In the genomic region with DNA sequence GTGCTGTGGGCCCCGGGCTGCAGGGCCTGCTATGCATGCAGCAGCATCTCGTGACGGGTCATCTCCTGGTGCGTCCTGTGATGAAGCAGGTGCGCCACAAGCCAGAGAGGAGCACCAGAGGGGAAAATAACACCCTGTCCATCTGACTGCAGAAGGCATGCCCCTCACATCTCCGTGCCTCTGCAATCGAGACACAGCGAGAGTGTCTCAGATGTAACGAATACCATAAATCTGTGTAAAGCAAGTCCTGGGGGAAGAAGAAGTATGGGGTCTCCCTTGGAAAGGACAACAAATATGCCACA, we compare ENCODE assay signal across 10 cellular contexts.
A peak's percentile ranks its signal among the peaks of the same experiment; 100 is the strongest.
DNase-seq lines count a peak whose midpoint lies in the region; ATAC-seq, FAIRE-seq and TF ChIP-seq lines count a peak whose summit lies in the region.
"Had no signal": no experiment of that assay in that cellular context is flagged by ENCODE, and none has a peak within 500 bp of the region (broad histone marks: within the 10 kb centered on the region; RNA-seq: fewer than 3 reads in every experiment).

No MANE protein-coding gene starts in this region.

- H3K9me3 Mint-ChIP-seq in HFFc6, result 0 out of 2 replicates have a peak, but pooled peaks cover 4% of the 10 kb centered on the region
- no peaks in the 10 kb centered on the region for H3K9me3 Mint-ChIP-seq in natural killer cell treated with Interleukin-12 subunit alpha and Interleukin-12 subunit beta and Interleukin-15 and Interleukin-18, amount 100 ng/mL, for 72 hours

- no peak for TF ChIP-seq CTCF in C4-2B (conservative IDR thresholded peaks at IDR 0.05)
- TF ChIP-seq CTCF in HFFc6 (IDR thresholded peaks at IDR 0.05), result no peak
- no peak for TF ChIP-seq CTCF in brain microvascular endothelial cell (IDR thresholded peaks at IDR 0.05; ENCODE audit: low read depth, low read length, missing control alignments)

- no peak for DNase-seq in HFFc6
- DNase-seq in brain microvascular endothelial cell, result no peak
- DNase-seq in natural killer cell treated with Interleukin-12 subunit alpha and Interleukin-12 subunit beta and Interleukin-15 and Interleukin-18, amount 100 ng/mL, for 72 hours (ENCODE audit: low spot score), result no peak
- DNase-seq in H54 (ENCODE audit: insufficient read length, low spot score), result no peak
- DNase-seq in DMS114 treated with DMSO at 0.1 percent for 48 hours (lab: John Stamatoyannopoulos, UW; ENCODE audit: unreplicated experiment), result no peak
- no peak for DNase-seq in NCI-H82 treated with DMSO at 0.1 percent for 48 hours (lab: John Stamatoyannopoulos, UW; ENCODE audit: unreplicated experiment)

- FAIRE-seq in H54 (lab: Jason Lieb, UNC), result no peak
- FAIRE-seq: G401.6 had no signal

- no peaks in the 10 kb centered on the region for H3K36me3 ChIP-seq in brain microvascular endothelial cell (replicated peaks)
- H3K36me3 ChIP-seq: cardiac muscle cell had no signal

- in situ Hi-C loops in brain microvascular endothelial cell (cut with HindIII; ENCODE audit: low pct_ligation_motif_present, low sequenced_read_pairs), result no loop called here

- no peak for ATAC-seq in natural killer cell treated with Interleukin-12 subunit alpha and Interleukin-12 subunit beta and Interleukin-15 and Interleukin-18, amount 100 ng/mL, for 72 hours
- no peak for ATAC-seq in HG03457 (IDR thresholded peaks at IDR 0.05; ENCODE audit: unreplicated experiment)

- no peaks in the 10 kb centered on the region for H3K36me3 Mint-ChIP-seq in HFFc6 (ENCODE audit: low read depth)
- peaks cover 5% of the 10 kb centered on the region for H3K36me3 Mint-ChIP-seq in natural killer cell treated with Interleukin-12 subunit alpha and Interleukin-12 subunit beta and Interleukin-15 and Interleukin-18, amount 100 ng/mL, for 72 hours

- peaks cover 22% of the 10 kb centered on the region for H3K4me1 Mint-ChIP-seq in HFFc6 (ENCODE audit: low read depth)
- H3K4me1 Mint-ChIP-seq in natural killer cell treated with Interleukin-12 subunit alpha and Interleukin-12 subunit beta and Interleukin-15 and Interleukin-18, amount 100 ng/mL, for 72 hours (ENCODE audit: low read depth in 2 of 2), result peaks cover 25 to 26% of the 10 kb centered on the region in 2 donors

- H3K4me3 ChIP-seq in brain microvascular endothelial cell (ENCODE audit: low read depth, low read length), result peak overlapping the region; percentile 34
- H3K4me3 ChIP-seq: cardiac muscle cell had no signal

- H3K27ac ChIP-seq in C4-2B (peak overlapping the region; percentile 76), brain microvascular endothelial cell (no peak overlapping the region)
- H3K27ac ChIP-seq: cardiac muscle cell had no signal

- no peaks in the 10 kb centered on the region for H3K27me3 ChIP-seq in brain microvascular endothelial cell (replicated peaks)
- H3K27me3 ChIP-seq: cardiac muscle cell had no signal

- H3K27me3 Mint-ChIP-seq in HFFc6 (ENCODE audit: insufficient read depth), result no peaks in the 10 kb centered on the region; the same call in none of the 2 replicates
- H3K27me3 Mint-ChIP-seq in natural killer cell treated with Interleukin-12 subunit alpha and Interleukin-12 subunit beta and Interleukin-15 and Interleukin-18, amount 100 ng/mL, for 72 hours, result no peaks in the 10 kb centered on the region

- no peak for TF ChIP-seq POLR2A in H54 (IDR thresholded peaks at IDR 0.05; ENCODE audit: low read depth, low read length)

- peak overlapping the region; percentile 96 for H3K27ac Mint-ChIP-seq in HFFc6
- peak overlapping the region; percentile 96 to 97 for H3K27ac Mint-ChIP-seq in natural killer cell treated with Interleukin-12 subunit alpha and Interleukin-12 subunit beta and Interleukin-15 and Interleukin-18, amount 100 ng/mL, for 72 hours

- peak overlapping the region; percentile 81 for H3K4me3 Mint-ChIP-seq in HFFc6
- H3K4me3 Mint-ChIP-seq in natural killer cell treated with Interleukin-12 subunit alpha and Interleukin-12 subunit beta and Interleukin-15 and Interleukin-18, amount 100 ng/mL, for 72 hours, result peak overlapping the region; percentile 82
